Comparison of ENCODE assay signal across 9 cellular contexts in genomic region chr3:186361246-186361611, GRCh38. TPM values are rescaled to one million over a fixed set of nuclear protein-coding genes. Genes with fewer than 3 reads are reported as not detected.
DNase-seq lines count a peak whose midpoint lies in the region; TF ChIP-seq lines count a peak whose summit lies in the region.
"Had no signal": no experiment of that assay in that cellular context is flagged by ENCODE, and none has a peak within 500 bp of the region (broad histone marks: within the 10 kb centered on the region; RNA-seq: fewer than 3 reads in every experiment).

No MANE protein-coding gene starts in this region.

- no peak overlapping the region for H3K9ac ChIP-seq in SK-N-MC (ENCODE audit: insufficient read length)

- H3K4me3 ChIP-seq in GM12875 (ENCODE audit: low read depth, low read length) = peak overlapping the region; percentile 48
- H3K4me3 ChIP-seq in SK-N-MC = peak overlapping the region; percentile 60
- H3K4me3 ChIP-seq in hepatocyte = no peak overlapping the region
- H3K4me3 ChIP-seq in sigmoid colon = peak overlapping the region; percentile 46 to 63 (median 54)
- H3K4me3 ChIP-seq in SJCRH30 = no peak overlapping the region

- no peak overlapping the region for H3K27ac ChIP-seq in SK-N-MC
- H3K27ac ChIP-seq in hepatocyte = no peak overlapping the region
- peak overlapping the region; percentile 63 to 84 (median 72) for H3K27ac ChIP-seq in sigmoid colon
- H3K27ac ChIP-seq in SJCRH30 = no peak overlapping the region

- WGBS in hepatocyte (ENCODE audit: low lambda C conversion rate, missing lambda C conversion rate) = 6% methylated on average over 19 of the region's 19 CpGs
- WGBS in sigmoid colon, 2 donors = 2 to 12% methylated on average over 19 of the region's 19 CpGs

- no peak for TF ChIP-seq EP300 in sigmoid colon (IDR thresholded peaks at IDR 0.05)

- peaks cover 81% of the 10 kb centered on the region for H3K27me3 ChIP-seq in hepatocyte
- no peaks in the 10 kb centered on the region for H3K27me3 ChIP-seq in sigmoid colon
- no peaks in the 10 kb centered on the region for H3K27me3 ChIP-seq in SJCRH30

- intact Hi-C loops in sigmoid colon (cut with DNase I) = loop anchor here (2.0 to 10.0 kb wide), 3 partner anchors 46 to 180 kb away; no protein-coding TSS in a partner anchor

- peak overlapping the region; percentile 94 for H3K4me2 ChIP-seq in hepatocyte

- no peaks in the 10 kb centered on the region for H3K79me2 ChIP-seq in hepatocyte

- H4K20me1 ChIP-seq in hepatocyte (ENCODE audit: insufficient read depth, poor library complexity, severe bottlenecking) = no peaks in the 10 kb centered on the region

- no peak for TF ChIP-seq CTCF in GM12875 (IDR thresholded peaks at IDR 0.05; ENCODE audit: borderline replicate concordance, insufficient read depth, low read depth, low read length)
- no peak for TF ChIP-seq CTCF in hepatocyte (IDR thresholded peaks at IDR 0.05; ENCODE audit: poor library complexity)
- TF ChIP-seq CTCF in sigmoid colon (IDR thresholded peaks at IDR 0.05) = no peak

- DNase-seq in SK-N-MC (ENCODE audit: low read depth, low spot score) (no peak), hepatocyte (ENCODE audit: low spot score) (no peak), sigmoid colon (no peak), SJCRH30 (no peak), NCI-H82 (lab: John Stamatoyannopoulos, UW) (no peak), NCI-H1436 (lab: John Stamatoyannopoulos, UW) (no peak)
- no peak for DNase-seq in effector CD4-positive, alpha-beta T cell
- DNase-seq: NCI-H2081 had no signal

- H3K9me3 ChIP-seq in SK-N-MC (ENCODE audit: low read depth, low read length) (no peaks in the 10 kb centered on the region), hepatocyte (ENCODE audit: low read depth) (no peaks in the 10 kb centered on the region), sigmoid colon (no peaks in the 10 kb centered on the region), SJCRH30 (replicated peaks) (no peaks in the 10 kb centered on the region)

- H2AFZ ChIP-seq in hepatocyte = no peak overlapping the region

- H3K4me1 ChIP-seq in hepatocyte (ENCODE audit: insufficient read depth) (peaks cover 10% of the 10 kb centered on the region), sigmoid colon (peaks cover 0 to 42% (median 25%) of the 10 kb centered on the region in 4 donors), SJCRH30 (no peaks in the 10 kb centered on the region)

- no peak for TF ChIP-seq POLR2A in sigmoid colon (IDR thresholded peaks at IDR 0.05)

- no peaks in the 10 kb centered on the region for H3K36me3 ChIP-seq in SK-N-MC (ENCODE audit: insufficient read depth, low read length)
- H3K36me3 ChIP-seq in hepatocyte (replicated peaks; ENCODE audit: insufficient read depth, low read depth) = no peaks in the 10 kb centered on the region
- no peaks in the 10 kb centered on the region for H3K36me3 ChIP-seq in sigmoid colon
- H3K36me3 ChIP-seq in SJCRH30 = no peaks in the 10 kb centered on the region

- no peaks in the 10 kb centered on the region for H3K9me2 ChIP-seq in hepatocyte (replicated peaks; ENCODE audit: insufficient read depth)

RNA-seq across cellular contexts. Expression of gene DGKG, which starts 0.8 kb away (rescaled TPM):
- total RNA-seq in hepatocyte = 1.8 TPM in 1 of 2 replicates, not detected in the other
- polyA plus RNA-seq in hepatocyte = 0.45 TPM in 1 of 2 replicates, not detected in the other
- 10 to 100 TPM in 3 of 4 donors, 1 to 10 TPM in 1; 6.1 to 30.7 (median 10.2) TPM for total RNA-seq in sigmoid colon
- under 1 TPM; 0.60 to 0.74 (median 0.69) TPM for polyA plus RNA-seq in sigmoid colon
- total RNA-seq in SJCRH30 (2014; rRNA removed; shearing (Covaris generic)) = 0.08 and 0.10 TPM in 2 replicates

Comparison
In these comparisons a context has a peak if more than half of its experiments do, and no peak if none do; other contexts are left out.
1. H3K4me3 ChIP-seq: peak in GM12875 (single experiment), SK-N-MC (single experiment) and sigmoid colon (4 of 4); none in hepatocyte (single experiment) and SJCRH30 (single experiment).
2. H3K27ac ChIP-seq: peak in sigmoid colon (4 of 4); none in SK-N-MC (single experiment), hepatocyte (single experiment) and SJCRH30 (single experiment).